Comparison of ENCODE assay signal across 14 cellular contexts in genomic region chr3:31230425-31230824, GRCh38.
A peak's percentile ranks its signal among the peaks of the same experiment; 100 is the strongest.
DNase-seq lines count a peak whose midpoint lies in the region; ATAC-seq, FAIRE-seq and TF ChIP-seq lines count a peak whose summit lies in the region.
"Had no signal": no experiment of that assay in that cellular context is flagged by ENCODE, and none has a peak within 500 bp of the region (broad histone marks: within the 10 kb centered on the region; RNA-seq: fewer than 3 reads in every experiment).

No MANE protein-coding gene starts in this region.

- TF ChIP-seq POLR2A in GM12891 (IDR thresholded peaks at IDR 0.05; ENCODE audit: low read depth, low read length) = no peak

- H3K4me3 Mint-ChIP-seq in naive B cell (peak overlapping the region in 7 of 8 donors; percentile 21 to 67 (median 35)), chondrocyte (ENCODE audit: unreplicated experiment) (no peak overlapping the region)

- H3K4me2 ChIP-seq in Loucy (ENCODE audit: low read depth, low read length, poor library complexity, severe bottlenecking) = peak overlapping the region; percentile 65

- H3K4me3 ChIP-seq in Loucy (ENCODE audit: low read length, poor library complexity, severe bottlenecking) = peak overlapping the region; percentile 49

- H3K27me3 Mint-ChIP-seq in naive B cell (no peaks in the 10 kb centered on the region), chondrocyte (ENCODE audit: low read depth) (no peaks in the 10 kb centered on the region)

- peak overlapping the region; percentile 24; the same call in 1 of the 2 replicates for H2AFZ ChIP-seq in Loucy (ENCODE audit: low read length)

- no peaks in the 10 kb centered on the region for H3K9me2 ChIP-seq in Loucy (replicated peaks; ENCODE audit: low read depth, low read length)

- H3K27ac Mint-ChIP-seq in naive B cell (peak overlapping the region; percentile 45 to 99 (median 92)), chondrocyte (ENCODE audit: unreplicated experiment) (no peak overlapping the region)

- peaks cover 28% of the 10 kb centered on the region for H3F3A ChIP-seq in Loucy (ENCODE audit: low read depth)

- ATAC-seq in GM21447 (IDR thresholded peaks at IDR 0.05; ENCODE audit: unreplicated experiment) (peak; percentile 30), naive B cell (ENCODE audit: low read depth in 2 of 2) (no peak)

- H3K36me3 Mint-ChIP-seq in naive B cell (no peaks in the 10 kb centered on the region), chondrocyte (ENCODE audit: low read depth) (no peaks in the 10 kb centered on the region)

- no peaks in the 10 kb centered on the region for H3K27me3 ChIP-seq in Loucy (ENCODE audit: insufficient read depth, low read length, poor library complexity, severe bottlenecking)

- H3K36me3 ChIP-seq in Loucy (ENCODE audit: insufficient read depth, low read length) = no peaks in the 10 kb centered on the region

- no peaks in the 10 kb centered on the region for H3K9me3 ChIP-seq in Loucy (ENCODE audit: insufficient read depth, low read depth, low read length)

- DNase-seq in GM12891 (ENCODE audit: insufficient read length, low spot score) = no peak
- peak; percentile 26 for DNase-seq in naive B cell
- no peak for DNase-seq in DMS53 treated with DMSO at 0.1 percent for 48 hours (lab: John Stamatoyannopoulos, UW; ENCODE audit: unreplicated experiment)
- DNase-seq in NCI-H1436 (lab: John Stamatoyannopoulos, UW) = no peak
- DNase-seq in chondrocyte (ENCODE audit: low spot score) = no peak
- DNase-seq: activated effector memory CD4-positive, alpha-beta T cell treated with Interleukin-2 at 50 U/mL for 16 hours; cerebellar nuclear complex; COR-L47; midbrain; NCI-H1092; NCI-H69; stimulated activated CD4-positive, alpha-beta T cell treated with anti-CD3 and anti-CD28 coated beads, Interleukin-2, amount 100 ng/mL, for 48 hours had no signal

- H3K4me1 Mint-ChIP-seq in naive B cell (peaks cover 63 to 79% (median 74%) of the 10 kb centered on the region in 3 donors), chondrocyte (ENCODE audit: low read depth) (peaks cover 4% of the 10 kb centered on the region)

- peak overlapping the region; percentile 72 for H3K9ac ChIP-seq in Loucy (ENCODE audit: low read depth, low read length, poor library complexity, severe bottlenecking)

- peaks cover 92% of the 10 kb centered on the region for H3K4me1 ChIP-seq in Loucy (ENCODE audit: insufficient read depth, low read length, poor library complexity, severe bottlenecking)

- peaks cover 0 to 10% (median 2%) of the 10 kb centered on the region in 7 donors for H3K9me3 Mint-ChIP-seq in naive B cell
- H3K9me3 Mint-ChIP-seq in chondrocyte (ENCODE audit: low read depth) = no peaks in the 10 kb centered on the region

- peak; percentile 38 for FAIRE-seq in GM12891 (lab: Jason Lieb, UNC)

- H4K20me1 ChIP-seq in Loucy (ENCODE audit: insufficient read depth, low read length, poor library complexity, severe bottlenecking) = no peaks in the 10 kb centered on the region

- peaks cover 68% of the 10 kb centered on the region for H3K79me2 ChIP-seq in Loucy (ENCODE audit: insufficient read depth, low read length)

- TF ChIP-seq CTCF in Loucy (conservative IDR thresholded peaks at IDR 0.05; ENCODE audit: low read length) = no peak
- no peak for TF ChIP-seq CTCF in chondrocyte (IDR thresholded peaks at IDR 0.05)

TF ChIP-seq in GM12891, 5 proteins besides CTCF, POLR2A, EP300 and RAD21:
- no peak for TF ChIP-seq POU2F2 (IDR thresholded peaks at IDR 0.05; ENCODE audit: low read depth, low read length)
- no peak for TF ChIP-seq POLR2AphosphoS5 (IDR thresholded peaks at IDR 0.05; ENCODE audit: low read depth, low read length)
- no peak for TF ChIP-seq PAX5 (IDR thresholded peaks at IDR 0.05; ENCODE audit: insufficient read depth, low read length, severe bottlenecking)
- no peak for TF ChIP-seq TAF1 (IDR thresholded peaks at IDR 0.05; ENCODE audit: low read depth, low read length)
- TF ChIP-seq SPI1 (IDR thresholded peaks at IDR 0.05; ENCODE audit: low read depth, low read length) = no peak
